In the genomic region with DNA sequence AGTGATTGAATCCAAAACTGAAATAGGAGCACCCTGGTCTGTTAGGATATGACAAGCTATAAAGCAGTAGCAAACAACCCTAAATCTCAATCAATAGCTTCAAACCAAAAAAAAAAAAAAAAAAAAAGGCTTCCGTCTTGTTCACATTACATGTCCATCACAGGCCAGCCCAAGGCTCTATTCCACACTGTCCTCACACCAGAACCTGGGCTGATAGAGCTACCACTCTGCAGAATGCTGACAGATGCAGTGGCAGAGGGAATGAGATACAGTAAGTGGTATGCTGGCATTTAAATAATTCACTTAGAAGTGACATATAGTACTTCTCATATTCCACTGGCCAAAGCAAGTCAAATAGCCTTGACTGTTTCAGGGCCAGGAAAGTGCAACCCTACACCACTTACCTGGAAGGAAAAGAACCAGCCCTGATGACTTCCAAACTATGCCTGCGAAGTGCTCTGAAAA, we compare ENCODE assay signal across 12 cellular contexts. TPM values are rescaled to one million over a fixed set of nuclear protein-coding genes. Genes with fewer than 3 reads are reported as not detected.
A peak's percentile ranks its signal among the peaks of the same experiment; 100 is the strongest.
DNase-seq lines count a peak whose midpoint lies in the region; ATAC-seq and TF ChIP-seq lines count a peak whose summit lies in the region.
"Had no signal": no experiment of that assay in that cellular context is flagged by ENCODE, and none has a peak within 500 bp of the region (broad histone marks: within the 10 kb centered on the region; RNA-seq: fewer than 3 reads in every experiment).

No MANE protein-coding gene starts in this region.

- H3K27ac ChIP-seq in heart left ventricle = peak overlapping the region in 10 of 12 donors; percentile 1 to 58 (median 36)
- peak overlapping the region in 3 of 4 donors; percentile 46 to 50 (median 49) for H3K27ac ChIP-seq in upper lobe of left lung
- H3K27ac ChIP-seq in dorsolateral prefrontal cortex = no peak overlapping the region
- H3K27ac ChIP-seq: PC-9, vagina had no signal

- 67 to 74% (median 74%) methylated on average over 2 of the region's 2 CpGs for WGBS in heart left ventricle, 4 donors
- 67 to 76% methylated on average over 2 of the region's 2 CpGs for WGBS in upper lobe of left lung, 2 donors

- H3K36me3 ChIP-seq in heart left ventricle (no peaks in the 10 kb centered on the region), upper lobe of left lung (no peaks in the 10 kb centered on the region)
- H3K36me3 ChIP-seq: vagina had no signal

- no peaks in the 10 kb centered on the region for H3K27me3 ChIP-seq in heart left ventricle
- H3K27me3 ChIP-seq in upper lobe of left lung = no peaks in the 10 kb centered on the region
- H3K27me3 ChIP-seq in dorsolateral prefrontal cortex = peaks cover 0 to 30% (median 3%) of the 10 kb centered on the region in 45 donors
- H3K27me3 ChIP-seq: vagina had no signal

- H3K9me3 ChIP-seq in heart left ventricle (peaks cover 0 to 10% (median 0%) of the 10 kb centered on the region in 12 donors), upper lobe of left lung (no peaks in the 10 kb centered on the region)
- H3K9me3 ChIP-seq: vagina had no signal

- TF ChIP-seq CTCF in heart left ventricle (IDR thresholded peaks at IDR 0.05) (no peak), upper lobe of left lung (IDR thresholded peaks at IDR 0.05) (no peak), dorsolateral prefrontal cortex (IDR thresholded peaks at IDR 0.05 in 54 of 56, conservative IDR thresholded peaks at IDR 0.05 in 2 of 56; ENCODE audit: low read depth in 1 of 56, partially characterized antibody in 56 of 56) (no peak)

- DNase-seq in Right ventricle myocardium inferior (ENCODE audit: missing footprints) = no peak
- no peak for DNase-seq in cardiac septum (ENCODE audit: low spot score)
- DNase-seq in NCI-H69 (lab: John Stamatoyannopoulos, UW) = peak; percentile 16
- no peak for DNase-seq in heart left ventricle
- no peak for DNase-seq in upper lobe of left lung
- DNase-seq in nucleus accumbens (lab: John Stamatoyannopoulos, UW) = no peak
- no peak for DNase-seq in dorsolateral prefrontal cortex
- DNase-seq: NCI-H2227 treated with DMSO at 0.1 percent for 48 hours, T-cell had no signal

- TF ChIP-seq POLR2A in heart left ventricle (IDR thresholded peaks at IDR 0.05) (no peak), upper lobe of left lung (IDR thresholded peaks at IDR 0.05) (no peak)

- TF ChIP-seq EP300 in upper lobe of left lung (IDR thresholded peaks at IDR 0.05) = no peak

- intact Hi-C loops in Right ventricle myocardium inferior (cut with DNase I) (no loop called here), cardiac septum (cut with DNase I) (no loop called here), heart left ventricle (cut with DNase I) (loop anchor here in 1 of 10 donors (10.0 kb wide), 1 partner anchor 45 kb away; no protein-coding TSS in a partner anchor), dorsolateral prefrontal cortex (cut with DNase I) (loop anchor here in 1 of 2 donors (10.0 kb wide), 2 partner anchors 145 to 165 kb away; no protein-coding TSS in a partner anchor)

- H3K4me3 ChIP-seq in heart left ventricle = no peak overlapping the region
- no peak overlapping the region for H3K4me3 ChIP-seq in upper lobe of left lung
- no peak overlapping the region for H3K4me3 ChIP-seq in dorsolateral prefrontal cortex
- H3K4me3 ChIP-seq: PC-9, vagina had no signal

- ATAC-seq in Right ventricle myocardium inferior (peak; percentile 68), heart left ventricle (peak in 2 of 4 donors; percentile 23 to 33), upper lobe of left lung (ENCODE audit: low FRiP score in 2 of 2) (no peak), HG02884 (IDR thresholded peaks at IDR 0.05; ENCODE audit: unreplicated experiment) (no peak)
- ATAC-seq: T-cell had no signal

- H3K4me1 ChIP-seq in heart left ventricle (peaks cover 0 to 54% (median 17%) of the 10 kb centered on the region in 12 donors), upper lobe of left lung (peaks cover 7 to 51% (median 26%) of the 10 kb centered on the region in 4 donors)

RNA-seq across cellular contexts. Expression of a gene that starts 5.8 kb away (rescaled TPM):
- total RNA-seq in Right ventricle myocardium inferior (59.1 TPM), cardiac septum (12.6 TPM), heart left ventricle (10 to 100 TPM; 20.2 to 53.4 (median 45.5) TPM), upper lobe of left lung (10 to 100 TPM; 30.5 to 63.6 (median 39.1) TPM), dorsolateral prefrontal cortex (10 to 100 TPM in 69 of 120 experiments, 1 to 10 TPM in 51; 4.7 to 28.4 (median 10.8) TPM)
- 10 to 100 TPM; 15.6 to 18.1 TPM for polyA plus RNA-seq in heart left ventricle

Comparison
In these comparisons a context has a peak if more than half of its experiments do, and no peak if none do; other contexts are left out.
1. H3K27ac ChIP-seq: peak in heart left ventricle (10 of 12) and upper lobe of left lung (3 of 4); none in dorsolateral prefrontal cortex (0 of 59).